In the genomic region with DNA sequence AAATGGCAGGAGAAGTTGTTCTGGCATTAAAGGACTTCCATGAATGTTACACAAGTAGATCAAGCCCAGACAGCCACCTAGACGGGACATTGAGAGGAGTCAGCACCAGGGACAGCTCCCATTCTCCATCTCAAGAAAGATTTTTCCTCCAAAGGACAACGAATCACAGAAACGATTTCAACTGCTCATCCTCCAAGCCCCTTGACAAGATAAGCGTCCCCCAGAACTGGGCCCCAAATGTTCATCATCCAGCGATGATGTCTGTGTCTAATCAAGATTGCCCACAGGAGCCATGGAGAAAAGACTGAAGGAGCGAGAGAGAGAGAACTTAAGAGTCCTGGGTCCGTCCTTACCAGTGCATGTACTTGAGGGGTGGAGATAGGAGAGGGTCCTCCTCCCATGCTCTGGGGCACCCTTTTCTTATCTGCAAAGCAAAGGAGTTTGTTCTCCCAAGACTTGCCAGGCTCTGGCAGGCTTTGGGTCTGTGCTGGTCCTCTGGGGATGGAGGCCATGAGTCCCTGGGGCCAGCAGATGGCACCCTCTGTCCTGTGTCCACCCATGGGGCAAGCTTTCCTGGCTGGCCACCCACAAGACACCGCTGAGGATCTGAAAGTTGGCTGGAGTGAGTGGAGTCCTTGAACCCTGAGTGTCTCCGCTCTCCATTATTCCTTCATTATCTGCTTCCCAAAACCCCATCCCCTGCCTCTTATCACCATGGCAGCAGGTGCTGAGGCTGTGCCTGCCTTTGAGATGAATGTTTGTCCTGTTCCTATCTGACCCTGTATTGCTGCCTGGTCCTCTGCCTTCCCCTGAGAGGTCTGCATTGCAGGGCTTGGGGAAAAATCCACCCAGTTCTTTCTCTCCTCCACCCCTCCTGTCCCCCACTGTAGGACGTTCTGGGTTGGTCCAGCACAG, we compare ENCODE assay signal across 2 cellular contexts.
A peak's percentile ranks its signal among the peaks of the same experiment; 100 is the strongest.
TF ChIP-seq lines count a peak whose summit lies in the region.

No MANE protein-coding gene starts in this region.

TF ChIP-seq in Ishikawa, 13 proteins besides CTCF, POLR2A, EP300 and RAD21 (continued from another document):
- TF ChIP-seq, protein P1, sequence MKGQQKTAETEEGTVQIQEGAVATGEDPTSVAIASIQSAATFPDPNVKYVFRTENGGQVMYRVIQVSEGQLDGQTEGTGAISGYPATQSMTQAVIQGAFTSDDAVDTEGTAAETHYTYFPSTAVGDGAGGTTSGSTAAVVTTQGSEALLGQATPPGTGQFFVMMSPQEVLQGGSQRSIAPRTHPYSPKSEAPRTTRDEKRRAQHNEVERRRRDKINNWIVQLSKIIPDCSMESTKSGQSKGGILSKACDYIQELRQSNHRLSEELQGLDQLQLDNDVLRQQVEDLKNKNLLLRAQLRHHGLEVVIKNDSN (IDR thresholded peaks at IDR 0.05) = no peak
TF ChIP-seq in Ishikawa: peak in this region for 1.

TF ChIP-seq in GM12878, 131 proteins besides CTCF, POLR2A, EP300 and RAD21 (continued from another document):
- TF ChIP-seq, protein P2, sequence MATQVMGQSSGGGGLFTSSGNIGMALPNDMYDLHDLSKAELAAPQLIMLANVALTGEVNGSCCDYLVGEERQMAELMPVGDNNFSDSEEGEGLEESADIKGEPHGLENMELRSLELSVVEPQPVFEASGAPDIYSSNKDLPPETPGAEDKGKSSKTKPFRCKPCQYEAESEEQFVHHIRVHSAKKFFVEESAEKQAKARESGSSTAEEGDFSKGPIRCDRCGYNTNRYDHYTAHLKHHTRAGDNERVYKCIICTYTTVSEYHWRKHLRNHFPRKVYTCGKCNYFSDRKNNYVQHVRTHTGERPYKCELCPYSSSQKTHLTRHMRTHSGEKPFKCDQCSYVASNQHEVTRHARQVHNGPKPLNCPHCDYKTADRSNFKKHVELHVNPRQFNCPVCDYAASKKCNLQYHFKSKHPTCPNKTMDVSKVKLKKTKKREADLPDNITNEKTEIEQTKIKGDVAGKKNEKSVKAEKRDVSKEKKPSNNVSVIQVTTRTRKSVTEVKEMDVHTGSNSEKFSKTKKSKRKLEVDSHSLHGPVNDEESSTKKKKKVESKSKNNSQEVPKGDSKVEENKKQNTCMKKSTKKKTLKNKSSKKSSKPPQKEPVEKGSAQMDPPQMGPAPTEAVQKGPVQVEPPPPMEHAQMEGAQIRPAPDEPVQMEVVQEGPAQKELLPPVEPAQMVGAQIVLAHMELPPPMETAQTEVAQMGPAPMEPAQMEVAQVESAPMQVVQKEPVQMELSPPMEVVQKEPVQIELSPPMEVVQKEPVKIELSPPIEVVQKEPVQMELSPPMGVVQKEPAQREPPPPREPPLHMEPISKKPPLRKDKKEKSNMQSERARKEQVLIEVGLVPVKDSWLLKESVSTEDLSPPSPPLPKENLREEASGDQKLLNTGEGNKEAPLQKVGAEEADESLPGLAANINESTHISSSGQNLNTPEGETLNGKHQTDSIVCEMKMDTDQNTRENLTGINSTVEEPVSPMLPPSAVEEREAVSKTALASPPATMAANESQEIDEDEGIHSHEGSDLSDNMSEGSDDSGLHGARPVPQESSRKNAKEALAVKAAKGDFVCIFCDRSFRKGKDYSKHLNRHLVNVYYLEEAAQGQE (IDR thresholded peaks at IDR 0.05; ENCODE audit: low read depth, low read length) = peak; percentile 89
